3 cellular contexts compared by ENCODE assay signal in the genomic region with DNA sequence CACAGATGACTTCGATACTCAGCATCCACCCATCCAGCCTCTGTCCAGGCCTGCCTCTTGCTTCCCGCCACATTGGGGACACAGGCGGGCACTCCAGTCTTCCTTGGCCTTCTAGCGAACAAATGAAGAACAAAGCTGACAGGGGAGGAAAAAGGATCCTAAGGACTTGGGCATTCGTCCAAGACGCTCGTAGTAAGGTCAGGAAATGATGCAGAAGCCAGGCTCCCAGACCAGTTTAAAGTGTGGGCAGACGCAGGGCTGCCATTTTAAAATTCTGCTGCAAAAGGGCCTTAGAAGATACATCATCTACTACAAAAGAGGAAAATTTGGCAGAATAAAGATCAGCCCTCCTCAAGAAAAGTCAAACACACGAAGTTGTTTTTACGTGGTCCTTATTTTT.
TF ChIP-seq lines count a peak whose summit lies in the region.

No MANE protein-coding gene starts in this region.

TF ChIP-seq in liver, 16 proteins besides CTCF, POLR2A, EP300 and RAD21:
- TF ChIP-seq HNF4G (IDR thresholded peaks at IDR 0.05), result no peak
- TF ChIP-seq EGR1 (IDR thresholded peaks at IDR 0.05; ENCODE audit: low read depth in 2 of 2), result no peak
- no peak for TF ChIP-seq FOXA2 (IDR thresholded peaks at IDR 0.05)
- TF ChIP-seq, protein P1, sequence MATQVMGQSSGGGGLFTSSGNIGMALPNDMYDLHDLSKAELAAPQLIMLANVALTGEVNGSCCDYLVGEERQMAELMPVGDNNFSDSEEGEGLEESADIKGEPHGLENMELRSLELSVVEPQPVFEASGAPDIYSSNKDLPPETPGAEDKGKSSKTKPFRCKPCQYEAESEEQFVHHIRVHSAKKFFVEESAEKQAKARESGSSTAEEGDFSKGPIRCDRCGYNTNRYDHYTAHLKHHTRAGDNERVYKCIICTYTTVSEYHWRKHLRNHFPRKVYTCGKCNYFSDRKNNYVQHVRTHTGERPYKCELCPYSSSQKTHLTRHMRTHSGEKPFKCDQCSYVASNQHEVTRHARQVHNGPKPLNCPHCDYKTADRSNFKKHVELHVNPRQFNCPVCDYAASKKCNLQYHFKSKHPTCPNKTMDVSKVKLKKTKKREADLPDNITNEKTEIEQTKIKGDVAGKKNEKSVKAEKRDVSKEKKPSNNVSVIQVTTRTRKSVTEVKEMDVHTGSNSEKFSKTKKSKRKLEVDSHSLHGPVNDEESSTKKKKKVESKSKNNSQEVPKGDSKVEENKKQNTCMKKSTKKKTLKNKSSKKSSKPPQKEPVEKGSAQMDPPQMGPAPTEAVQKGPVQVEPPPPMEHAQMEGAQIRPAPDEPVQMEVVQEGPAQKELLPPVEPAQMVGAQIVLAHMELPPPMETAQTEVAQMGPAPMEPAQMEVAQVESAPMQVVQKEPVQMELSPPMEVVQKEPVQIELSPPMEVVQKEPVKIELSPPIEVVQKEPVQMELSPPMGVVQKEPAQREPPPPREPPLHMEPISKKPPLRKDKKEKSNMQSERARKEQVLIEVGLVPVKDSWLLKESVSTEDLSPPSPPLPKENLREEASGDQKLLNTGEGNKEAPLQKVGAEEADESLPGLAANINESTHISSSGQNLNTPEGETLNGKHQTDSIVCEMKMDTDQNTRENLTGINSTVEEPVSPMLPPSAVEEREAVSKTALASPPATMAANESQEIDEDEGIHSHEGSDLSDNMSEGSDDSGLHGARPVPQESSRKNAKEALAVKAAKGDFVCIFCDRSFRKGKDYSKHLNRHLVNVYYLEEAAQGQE (IDR thresholded peaks at IDR 0.05), result no peak
- no peak for TF ChIP-seq NR2F2 (IDR thresholded peaks at IDR 0.05)
- peak; percentile 35 for TF ChIP-seq YY1 (IDR thresholded peaks at IDR 0.05)

TF ChIP-seq in HepG2, 621 proteins besides CTCF, POLR2A, EP300 and RAD21:
- TF ChIP-seq KAT2B (IDR thresholded peaks at IDR 0.05; ENCODE audit: borderline replicate concordance, low read depth, low read length) (no peak), CREM (IDR thresholded peaks at IDR 0.05) (no peak), CREM (CRISPR knock-in tag; IDR thresholded peaks at IDR 0.05) (no peak), ZNF263 (CRISPR knock-in tag; IDR thresholded peaks at IDR 0.05) (no peak), ZNF496 (CRISPR knock-in tag; IDR thresholded peaks at IDR 0.05; ENCODE audit: insufficient replicate concordance) (no peak), NRL (CRISPR knock-in tag; IDR thresholded peaks at IDR 0.05; ENCODE audit: borderline replicate concordance) (no peak), ZNF326 (CRISPR knock-in tag; IDR thresholded peaks at IDR 0.05; ENCODE audit: borderline replicate concordance) (no peak), FIP1L1 (IDR thresholded peaks at IDR 0.05; ENCODE audit: borderline replicate concordance, insufficient read depth, low read depth, low read length) (no peak), SOX13 (IDR thresholded peaks at IDR 0.05) (no peak), SOX13 (CRISPR knock-in tag; conservative IDR thresholded peaks at IDR 0.05 in 1 of 2, IDR thresholded peaks at IDR 0.05 in 1 of 2) (no peak), AFF4 (CRISPR knock-in tag; IDR thresholded peaks at IDR 0.05) (no peak), SRSF9 (IDR thresholded peaks at IDR 0.05; ENCODE audit: borderline replicate concordance, insufficient read depth, low read depth, low read length, poor library complexity, severe bottlenecking) (no peak), ZNF564 (CRISPR knock-in tag; IDR thresholded peaks at IDR 0.05) (no peak), SRSF1 (optimal IDR thresholded peaks at IDR 0.05; ENCODE audit: low read depth, low read length) (no peak), AGO2 (optimal IDR thresholded peaks at IDR 0.05; ENCODE audit: low read depth, low read length) (no peak), NFIC (IDR thresholded peaks at IDR 0.05; ENCODE audit: low read length) (no peak), ZFP91 (CRISPR knock-in tag; IDR thresholded peaks at IDR 0.05; ENCODE audit: borderline replicate concordance) (no peak), BRCA1 (CRISPR knock-in tag; IDR thresholded peaks at IDR 0.05) (no peak)
- TF ChIP-seq, protein P2, sequence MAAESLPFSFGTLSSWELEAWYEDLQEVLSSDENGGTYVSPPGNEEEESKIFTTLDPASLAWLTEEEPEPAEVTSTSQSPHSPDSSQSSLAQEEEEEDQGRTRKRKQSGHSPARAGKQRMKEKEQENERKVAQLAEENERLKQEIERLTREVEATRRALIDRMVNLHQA (CRISPR knock-in tag; IDR thresholded peaks at IDR 0.05), result no peak
- TF ChIP-seq, protein P3, sequence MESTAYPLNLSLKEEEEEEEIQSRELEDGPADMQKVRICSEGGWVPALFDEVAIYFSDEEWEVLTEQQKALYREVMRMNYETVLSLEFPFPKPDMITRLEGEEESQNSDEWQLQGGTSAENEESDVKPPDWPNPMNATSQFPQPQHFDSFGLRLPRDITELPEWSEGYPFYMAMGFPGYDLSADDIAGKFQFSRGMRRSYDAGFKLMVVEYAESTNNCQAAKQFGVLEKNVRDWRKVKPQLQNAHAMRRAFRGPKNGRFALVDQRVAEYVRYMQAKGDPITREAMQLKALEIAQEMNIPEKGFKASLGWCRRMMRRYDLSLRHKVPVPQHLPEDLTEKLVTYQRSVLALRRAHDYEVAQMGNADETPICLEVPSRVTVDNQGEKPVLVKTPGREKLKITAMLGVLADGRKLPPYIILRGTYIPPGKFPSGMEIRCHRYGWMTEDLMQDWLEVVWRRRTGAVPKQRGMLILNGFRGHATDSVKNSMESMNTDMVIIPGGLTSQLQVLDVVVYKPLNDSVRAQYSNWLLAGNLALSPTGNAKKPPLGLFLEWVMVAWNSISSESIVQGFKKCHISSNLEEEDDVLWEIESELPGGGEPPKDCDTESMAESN (CRISPR knock-in tag; conservative IDR thresholded peaks at IDR 0.05), result no peak

TF ChIP-seq in endothelial cell of umbilical vein, 7 proteins besides CTCF, POLR2A, EP300 and RAD21:
- TF ChIP-seq MYC (IDR thresholded peaks at IDR 0.05; ENCODE audit: low read depth, low read length) (no peak), POLR2AphosphoS5 (IDR thresholded peaks at IDR 0.05; ENCODE audit: insufficient read depth, low read depth, low read length) (no peak), FOS (IDR thresholded peaks at IDR 0.05; ENCODE audit: borderline replicate concordance, insufficient read depth, low read length) (no peak), JUN (IDR thresholded peaks at IDR 0.05; ENCODE audit: borderline replicate concordance, insufficient read depth, insufficient read length, low read depth) (no peak), GATA2 (IDR thresholded peaks at IDR 0.05; ENCODE audit: insufficient read depth, insufficient read length, low read depth, low read length) (no peak), EZH2 (IDR thresholded peaks at IDR 0.05; ENCODE audit: borderline replicate concordance, low read depth, low read length, severe bottlenecking) (no peak)
- TF ChIP-seq, protein P4, sequence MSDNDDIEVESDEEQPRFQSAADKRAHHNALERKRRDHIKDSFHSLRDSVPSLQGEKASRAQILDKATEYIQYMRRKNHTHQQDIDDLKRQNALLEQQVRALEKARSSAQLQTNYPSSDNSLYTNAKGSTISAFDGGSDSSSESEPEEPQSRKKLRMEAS (IDR thresholded peaks at IDR 0.05; ENCODE audit: insufficient read depth, insufficient read length), result no peak
